3 cellular contexts compared by ENCODE assay signal in the genomic region with DNA sequence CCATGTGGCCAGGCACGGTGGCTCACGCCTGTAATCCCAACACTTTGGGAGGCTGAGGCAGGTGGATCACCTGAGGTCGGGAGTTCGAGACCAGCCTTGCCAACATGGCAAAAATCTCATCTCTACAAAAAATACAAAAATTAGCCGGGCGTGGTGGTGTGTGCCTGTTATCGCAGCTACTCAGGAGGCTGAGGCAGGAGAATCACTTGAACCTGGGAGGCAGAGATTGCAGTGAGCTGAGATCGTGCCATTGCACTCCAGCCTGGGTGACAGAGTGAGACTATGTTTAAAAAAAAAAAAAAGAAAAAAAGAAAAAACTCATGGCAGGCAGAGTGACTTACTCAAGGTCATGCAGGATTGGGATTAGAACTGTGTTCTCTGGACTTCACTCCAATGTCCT. TPM values are rescaled to one million over a fixed set of nuclear protein-coding genes. Genes with fewer than 3 reads are reported as not detected.
"Had no signal": no experiment of that assay in that cellular context is flagged by ENCODE, and none has a peak within 500 bp of the region (broad histone marks: within the 10 kb centered on the region; RNA-seq: fewer than 3 reads in every experiment).

No MANE protein-coding gene starts in this region.

RNA-seq across cellular contexts. Expression of gene SLC4A9, which starts 16.1 kb away (rescaled TPM):
- total RNA-seq: body of pancreas had no signal
- polyA plus RNA-seq: immature natural killer cell, small intestine had no signal
